ENCODE assay signal across 25 cellular contexts in genomic region chr1:94120591-94120901, GRCh38. TPM values are rescaled to one million over a fixed set of nuclear protein-coding genes. Genes with fewer than 3 reads are reported as not detected.
A peak's percentile ranks its signal among the peaks of the same experiment; 100 is the strongest.
DNase-seq lines count a peak whose midpoint lies in the region; ATAC-seq, FAIRE-seq and TF ChIP-seq lines count a peak whose summit lies in the region.
"Had no signal": no experiment of that assay in that cellular context is flagged by ENCODE, and none has a peak within 500 bp of the region (broad histone marks: within the 10 kb centered on the region; RNA-seq: fewer than 3 reads in every experiment).

No MANE protein-coding gene starts in this region.

- H3K9ac ChIP-seq in kidney (ENCODE audit: low read length in 2 of 2) (no peak overlapping the region), smooth muscle cell (ENCODE audit: low read depth) (no peak overlapping the region)

- DNase-seq in GM23338 (ENCODE audit: low spot score) (no peak), NCI-H82 treated with DMSO at 0.1 percent for 48 hours (lab: John Stamatoyannopoulos, UW; ENCODE audit: unreplicated experiment) (peak; percentile 35), kidney (peak; percentile 74), smooth muscle cell (lab: John Stamatoyannopoulos, UW; ENCODE audit: unreplicated experiment) (no peak), omental fat pad (ENCODE audit: low spot score) (no peak), HAP-1 (ENCODE audit: low spot score in 2 of 2) (no peak), NCI-H2171 (lab: John Stamatoyannopoulos, UW) (no peak)
- DNase-seq: DMS53, GDM1, KBM-7, MM.1S, NCI-H1092, NCI-H1436, NCI-H187 treated with DMSO at 0.1 percent for 48 hours, NCI-H2227 treated with DMSO at 0.1 percent for 48 hours, NCI-H774, OCI-M1, SW 1271 had no signal

- H3K9me3 ChIP-seq in kidney (ENCODE audit: control insufficient read depth in 1 of 2, low read length in 2 of 2), result no peaks in the 10 kb centered on the region
- H3K9me3 ChIP-seq in smooth muscle cell (replicated peaks; ENCODE audit: low read depth), result no peaks in the 10 kb centered on the region
- H3K9me3 ChIP-seq in HAP-1, result no peaks in the 10 kb centered on the region

- 43% methylated on average over 8 of the region's 8 CpGs for WGBS in smooth muscle cell (ENCODE audit: low lambda C conversion rate)

- no peak for ATAC-seq in GM23338
- no peak for ATAC-seq in omental fat pad (ENCODE audit: low FRiP score)

- no peak overlapping the region for H3K27ac ChIP-seq in GM23338 (ENCODE audit: low read depth)
- no peak overlapping the region for H3K27ac ChIP-seq in kidney (ENCODE audit: low read depth in 2 of 2, low read length in 2 of 2)
- H3K27ac ChIP-seq in smooth muscle cell (ENCODE audit: low read depth), result peak overlapping the region; percentile 45
- H3K27ac ChIP-seq: C4-2B had no signal

- H3K27me3 ChIP-seq in GM23338 (ENCODE audit: insufficient read depth), result peaks cover 8% of the 10 kb centered on the region; the same call in 1 of the 2 replicates
- H3K27me3 ChIP-seq in smooth muscle cell (ENCODE audit: low read depth), result no peaks in the 10 kb centered on the region
- no peaks in the 10 kb centered on the region for H3K27me3 ChIP-seq in HAP-1 (ENCODE audit: low read depth)

- H2AFZ ChIP-seq in GM23338 (no peak overlapping the region), smooth muscle cell (ENCODE audit: low read depth) (no peak overlapping the region)

- H3K27ac Mint-ChIP-seq in GM23338, result no peak overlapping the region

- peaks cover 52% of the 10 kb centered on the region for H3K4me1 Mint-ChIP-seq in GM23338

- in situ Hi-C loops in HAP-1 (cut with MboI; ENCODE audit: low sequenced_read_pairs), result no loop called here

- TF ChIP-seq CTCF in GM23338 (conservative IDR thresholded peaks at IDR 0.05; ENCODE audit: low read depth in 2 of 2) (no peak), kidney (IDR thresholded peaks at IDR 0.05; ENCODE audit: borderline replicate concordance, extremely low read depth, insufficient read depth) (no peak), smooth muscle cell (IDR thresholded peaks at IDR 0.05; ENCODE audit: borderline replicate concordance, insufficient read depth, poor library complexity, severe bottlenecking) (no peak), omental fat pad (IDR thresholded peaks at IDR 0.05) (no peak)

- H3K4me2 ChIP-seq in GM23338 (peak overlapping the region; percentile 51; the same call in 1 of the 2 replicates), smooth muscle cell (peak overlapping the region; percentile 74)

- H3K4me1 ChIP-seq in GM23338 (ENCODE audit: insufficient read depth), result peaks cover 18% of the 10 kb centered on the region
- peaks cover 18 to 26% of the 10 kb centered on the region in 2 donors for H3K4me1 ChIP-seq in kidney (ENCODE audit: control insufficient read depth in 1 of 2, insufficient read depth in 1 of 2, low read depth in 1 of 2, low read length in 2 of 2)
- H3K4me1 ChIP-seq in smooth muscle cell (ENCODE audit: low read depth), result peaks cover 45% of the 10 kb centered on the region
- peaks cover 11% of the 10 kb centered on the region for H3K4me1 ChIP-seq in HAP-1

- no peaks in the 10 kb centered on the region for H3K9me3 Mint-ChIP-seq in GM23338

- H3K4me3 ChIP-seq in GM23338 (no peak overlapping the region), kidney (ENCODE audit: low read length in 2 of 2) (no peak overlapping the region), smooth muscle cell (no peak overlapping the region), HAP-1 (no peak overlapping the region)

- H3K9me2 ChIP-seq in GM23338 (ENCODE audit: insufficient read depth), result no peaks in the 10 kb centered on the region

- H3F3A ChIP-seq in GM23338 (replicated peaks; ENCODE audit: low read depth) (no peaks in the 10 kb centered on the region), smooth muscle cell (ENCODE audit: low read depth) (peaks cover 25% of the 10 kb centered on the region)

- H3K27me3 Mint-ChIP-seq in GM23338 (ENCODE audit: insufficient read depth, low read depth, poor library complexity), result peaks cover 16% of the 10 kb centered on the region

- intact Hi-C loops in kidney (cut with DNase I), result no loop called here

- no peak for FAIRE-seq in kidney (lab: Jason Lieb, UNC)
- FAIRE-seq: A204.1, D721Med, GM18507, H1, RCC 7860 had no signal

- H4K20me1 ChIP-seq in GM23338 (replicated peaks; ENCODE audit: insufficient read depth) (no peaks in the 10 kb centered on the region), smooth muscle cell (ENCODE audit: low read depth) (no peaks in the 10 kb centered on the region)

- H3K79me2 ChIP-seq in GM23338 (replicated peaks; ENCODE audit: insufficient read depth) (no peaks in the 10 kb centered on the region), smooth muscle cell (ENCODE audit: low read depth) (no peaks in the 10 kb centered on the region)

- no peaks in the 10 kb centered on the region for H3K36me3 Mint-ChIP-seq in GM23338 (ENCODE audit: low read depth)

- no peak overlapping the region for H3K4me3 Mint-ChIP-seq in GM23338

- H3K36me3 ChIP-seq in GM23338 (ENCODE audit: insufficient read depth), result no peaks in the 10 kb centered on the region
- H3K36me3 ChIP-seq in kidney (ENCODE audit: control insufficient read depth in 1 of 2, insufficient read depth in 2 of 2, low read length in 2 of 2), result no peaks in the 10 kb centered on the region
- no peaks in the 10 kb centered on the region for H3K36me3 ChIP-seq in smooth muscle cell (ENCODE audit: low read depth)
- no peaks in the 10 kb centered on the region for H3K36me3 ChIP-seq in HAP-1 (replicated peaks)

TF ChIP-seq in GM23338, 12 proteins besides CTCF, POLR2A, EP300 and RAD21:
- TF ChIP-seq NANOG (IDR thresholded peaks at IDR 0.05; ENCODE audit: borderline replicate concordance) (no peak), CREB1 (CRISPR knock-in tag; IDR thresholded peaks at IDR 0.05; ENCODE audit: low read depth) (no peak), ZNF114 (CRISPR knock-in tag; IDR thresholded peaks at IDR 0.05) (no peak), EZH2 (IDR thresholded peaks at IDR 0.05; ENCODE audit: low read depth, unreplicated experiment) (no peak), POLR2AphosphoS5 (IDR thresholded peaks at IDR 0.05; ENCODE audit: low read depth) (no peak), STAT1 (IDR thresholded peaks at IDR 0.05; ENCODE audit: unreplicated experiment) (no peak)

RNA-seq across cellular contexts. Expression of gene ABCA4, which starts 0.4 kb away (rescaled TPM):
- 0.08 TPM in 1 of 2 replicates, not detected in the other for total RNA-seq in GM23338 (2014; rRNA removed; shearing (Covaris generic))
- polyA plus RNA-seq in GM23338 (2016; fragmentation: Nextera tagmentation; extraction: Ambion mirVana), result not detected in 2 replicates
- total RNA-seq in kidney, result 1.5 TPM
- polyA plus RNA-seq in kidney (ENCODE audit: insufficient read depth, low read depth, low replicate concordance), result 2.1 TPM
- 0.99 and 1.5 TPM in 2 replicates for total RNA-seq in smooth muscle cell
- 0.46 and 1.6 TPM in 2 replicates for polyA plus RNA-seq in smooth muscle cell
- under 1 TPM in 3 of 4 donors, not detected in 1; 0.37 to 0.79 (median 0.38) TPM for total RNA-seq in omental fat pad
- total RNA-seq: H1, SK-MEL-5 had no signal

Comparison
In these comparisons a context has a peak if more than half of its experiments do, and no peak if none do; other contexts are left out.
1. DNase-seq: peak in NCI-H82 treated with DMSO at 0.1 percent for 48 hours (single experiment) and kidney (single experiment); none in GM23338 (single experiment), smooth muscle cell (single experiment), omental fat pad (single experiment), HAP-1 (0 of 2) and NCI-H2171 (single experiment).